11 cellular contexts compared by ENCODE assay signal in the genomic region with DNA sequence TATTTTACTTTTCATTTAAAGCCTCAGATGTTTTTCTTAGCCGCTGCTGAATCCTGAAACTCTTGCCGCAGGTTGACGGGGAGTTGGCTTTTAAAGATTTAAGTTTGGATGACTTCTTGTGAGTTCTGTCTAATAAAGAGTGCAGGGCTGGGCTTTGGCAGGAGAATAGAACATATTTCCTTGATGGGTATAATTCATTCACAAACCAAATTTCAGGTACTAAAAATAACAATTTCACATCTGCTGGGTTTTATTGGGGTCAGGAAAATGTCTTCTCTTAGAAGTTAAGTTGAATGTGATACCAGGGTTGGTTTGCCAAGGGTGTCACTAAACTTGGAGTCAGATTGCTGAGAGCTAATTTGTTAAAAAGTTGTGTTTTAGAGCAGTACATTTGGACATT. TPM values are rescaled to one million over a fixed set of nuclear protein-coding genes. Genes with fewer than 3 reads are reported as not detected.
DNase-seq lines count a peak whose midpoint lies in the region; ATAC-seq and TF ChIP-seq lines count a peak whose summit lies in the region.
"Had no signal": no experiment of that assay in that cellular context is flagged by ENCODE, and none has a peak within 500 bp of the region (broad histone marks: within the 10 kb centered on the region; RNA-seq: fewer than 3 reads in every experiment).

No MANE protein-coding gene starts in this region.

- peaks cover 19% of the 10 kb centered on the region; the same call in 1 of the 2 replicates for H3F3A ChIP-seq in PC-9 (ENCODE audit: insufficient read depth, low read depth)

- H3K36me3 ChIP-seq in HEK293 (ENCODE audit: control insufficient read depth in 2 of 2, insufficient read depth in 1 of 2, low read length in 2 of 2) (peaks cover 14 to 34% of the 10 kb centered on the region in 2 experiments), PC-9 (ENCODE audit: low read depth) (peaks cover 47% of the 10 kb centered on the region), esophagus squamous epithelium (peaks cover 0 to 48% (median 6%) of the 10 kb centered on the region in 3 donors), gastrocnemius medialis (peaks cover 0 to 10% of the 10 kb centered on the region in 2 donors)

- DNase-seq in PC-9 (no peak), esophagus squamous epithelium (lab: John Stamatoyannopoulos, UW) (no peak), gastrocnemius medialis (no peak), NCI-H748 treated with DMSO at 0.1 percent for 48 hours (lab: John Stamatoyannopoulos, UW) (no peak)
- DNase-seq: anterior cingulate cortex, H7, left lung, NCI-H1048 had no signal

- H3K27me3 ChIP-seq in PC-9 (ENCODE audit: insufficient read depth, low read depth): no peaks in the 10 kb centered on the region
- no peaks in the 10 kb centered on the region for H3K27me3 ChIP-seq in esophagus squamous epithelium
- H3K27me3 ChIP-seq in gastrocnemius medialis: no peaks in the 10 kb centered on the region
- H3K27me3 ChIP-seq: left lung had no signal

- intact Hi-C loops in PC-9 (cut with micrococcal nuclease; ENCODE audit: unreplicated experiment) (no loop called here), esophagus squamous epithelium (cut with DNase I) (no loop called here), gastrocnemius medialis (cut with DNase I; ENCODE audit: low total_unique reads) (no loop called here)

- TF ChIP-seq POLR2A in esophagus squamous epithelium (IDR thresholded peaks at IDR 0.05): no peak
- TF ChIP-seq POLR2A in gastrocnemius medialis (IDR thresholded peaks at IDR 0.05): no peak

- no peak overlapping the region for H2AFZ ChIP-seq in PC-9

- H3K4me2 ChIP-seq in PC-9: peak overlapping the region; percentile 34

- H3K79me2 ChIP-seq in PC-9 (ENCODE audit: low read depth): peaks cover 95% of the 10 kb centered on the region

- no peaks in the 10 kb centered on the region for H3K9me3 ChIP-seq in HEK293 (ENCODE audit: control insufficient read depth, insufficient read depth, low read depth, low read length)
- no peaks in the 10 kb centered on the region for H3K9me3 ChIP-seq in PC-9 (ENCODE audit: insufficient read depth, low read depth)
- no peaks in the 10 kb centered on the region for H3K9me3 ChIP-seq in esophagus squamous epithelium
- H3K9me3 ChIP-seq in gastrocnemius medialis: no peaks in the 10 kb centered on the region
- H3K9me3 ChIP-seq: left lung had no signal

- H4K20me1 ChIP-seq in PC-9 (ENCODE audit: insufficient read depth): peaks cover 81% of the 10 kb centered on the region

- POLR2A ChIA-PET in HEK293 (lab: Yijun Ruan, JAX) (no interaction called here), PC-9 (lab: Charles Lee; ENCODE audit: unreplicated experiment) (no interaction called here)

- peaks cover 18% of the 10 kb centered on the region for H3K4me1 ChIP-seq in HEK293 (ENCODE audit: control insufficient read depth, insufficient read depth, low read length)
- peaks cover 62% of the 10 kb centered on the region for H3K4me1 ChIP-seq in PC-9 (replicated peaks; ENCODE audit: insufficient read depth)
- H3K4me1 ChIP-seq in esophagus squamous epithelium: peaks cover 48 to 83% (median 64%) of the 10 kb centered on the region in 3 donors
- peaks cover 66 to 72% of the 10 kb centered on the region in 2 donors for H3K4me1 ChIP-seq in gastrocnemius medialis

- WGBS in esophagus squamous epithelium, 2 donors: 63 to 80% methylated on average over 1 to 3 of the region's 3 CpGs

- H3K27ac ChIP-seq in HEK293 (ENCODE audit: extremely low read depth, low read depth, low read length) (no peak overlapping the region), PC-9 (0 out of 2 replicates have a peak overlapping the region, but pooled peaks have one; percentile 21), esophagus squamous epithelium (peak overlapping the region in 3 of 4 donors; percentile 24 to 100 (median 79)), gastrocnemius medialis (peak overlapping the region; percentile 61 to 76 (median 72))

- BruUV-seq in PC-9 (replicated peaks; lab: Mats Ljungman, UMichigan): no TSS peak

- no peaks in the 10 kb centered on the region for H3K9me2 ChIP-seq in PC-9 (ENCODE audit: insufficient read depth)

- no peak for ATAC-seq in gastrocnemius medialis
- ATAC-seq in HG02623 (IDR thresholded peaks at IDR 0.05; ENCODE audit: unreplicated experiment): no peak
- no peak for ATAC-seq in GM21737 (IDR thresholded peaks at IDR 0.05; ENCODE audit: unreplicated experiment)
- ATAC-seq: left lung had no signal

- H3K4me3 ChIP-seq in HEK293 (ENCODE audit: low read depth, low read length): no peak overlapping the region
- no peak overlapping the region for H3K4me3 ChIP-seq in PC-9
- H3K4me3 ChIP-seq in esophagus squamous epithelium: peak overlapping the region in 2 of 4 donors; percentile 0 to 89
- H3K4me3 ChIP-seq in gastrocnemius medialis: peak overlapping the region in 2 of 4 donors; percentile 3 to 6
- H3K4me3 ChIP-seq: left lung had no signal

- CTCF ChIA-PET in HEK293 (lab: Yijun Ruan, JAX) (interaction anchor here (0.5 to 2.1 kb wide), 4 partner anchors 30 to 111 kb away, joined by 3 to 13 read pairs (median 7); no protein-coding TSS in a partner anchor), PC-9 (lab: Charles Lee) (interaction anchor here (0.6 kb wide), 1 partner anchor 15 kb away, joined by 3 read pairs; no protein-coding TSS in a partner anchor)

- in situ Hi-C loops in gastrocnemius medialis (cut with MboI; ENCODE audit: low sequenced_read_pairs in 4 of 4): no loop called here

- TF ChIP-seq CTCF in HEK293 (tag by site-specific recombination; IDR thresholded peaks at IDR 0.05) (no peak), PC-9 (conservative IDR thresholded peaks at IDR 0.05) (no peak), esophagus squamous epithelium (IDR thresholded peaks at IDR 0.05) (no peak), gastrocnemius medialis (IDR thresholded peaks at IDR 0.05 in 4 of 5, conservative IDR thresholded peaks at IDR 0.05 in 1 of 5) (no peak)

TF ChIP-seq in HEK293, 187 proteins besides CTCF, POLR2A, EP300 and RAD21:
- TF ChIP-seq ZNF654 (tag by site-specific recombination; IDR thresholded peaks at IDR 0.05; ENCODE audit: low read depth) (0 out of 2 replicates have a peak, but pooled peaks have one; percentile 1), HOXC10 (CRISPR knock-in tag; IDR thresholded peaks at IDR 0.05) (no peak)
- TF ChIP-seq, protein P1, sequence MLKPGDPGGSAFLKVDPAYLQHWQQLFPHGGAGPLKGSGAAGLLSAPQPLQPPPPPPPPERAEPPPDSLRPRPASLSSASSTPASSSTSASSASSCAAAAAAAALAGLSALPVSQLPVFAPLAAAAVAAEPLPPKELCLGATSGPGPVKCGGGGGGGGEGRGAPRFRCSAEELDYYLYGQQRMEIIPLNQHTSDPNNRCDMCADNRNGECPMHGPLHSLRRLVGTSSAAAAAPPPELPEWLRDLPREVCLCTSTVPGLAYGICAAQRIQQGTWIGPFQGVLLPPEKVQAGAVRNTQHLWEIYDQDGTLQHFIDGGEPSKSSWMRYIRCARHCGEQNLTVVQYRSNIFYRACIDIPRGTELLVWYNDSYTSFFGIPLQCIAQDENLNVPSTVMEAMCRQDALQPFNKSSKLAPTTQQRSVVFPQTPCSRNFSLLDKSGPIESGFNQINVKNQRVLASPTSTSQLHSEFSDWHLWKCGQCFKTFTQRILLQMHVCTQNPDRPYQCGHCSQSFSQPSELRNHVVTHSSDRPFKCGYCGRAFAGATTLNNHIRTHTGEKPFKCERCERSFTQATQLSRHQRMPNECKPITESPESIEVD (tag by site-specific recombination; IDR thresholded peaks at IDR 0.05): peak; percentile 95

RNA-seq across cellular contexts. Expression of gene SP1, which starts 9.7 kb away (rescaled TPM):
- total RNA-seq in PC-9 (2021) (72.9 and 118 TPM in 2 replicates), esophagus squamous epithelium (10 to 100 TPM; 58.2 to 78.4 (median 62.0) TPM), gastrocnemius medialis (10 to 100 TPM; 44.9 to 61.9 (median 48.0) TPM)

RNA-seq across cellular contexts. Expression of gene AMHR2, which starts 34.0 kb away (rescaled TPM):
- total RNA-seq in PC-9 (2021) (not detected in 2 replicates), esophagus squamous epithelium (under 1 TPM in 1 of 4 donors, not detected in 3; 0.76 TPM), gastrocnemius medialis (1 to 10 TPM in 2 of 4 donors, not detected in 2; 1.0 to 1.4 TPM)

RNA-seq across cellular contexts. Expression of gene PRR13, which starts 51.8 kb away (rescaled TPM):
- total RNA-seq in PC-9 (2021): 138 and 203 TPM in 2 replicates
- total RNA-seq in esophagus squamous epithelium: 10 to 100 TPM; 24.9 to 72.9 (median 51.1) TPM
- total RNA-seq in gastrocnemius medialis: 10 to 100 TPM; 40.3 to 90.4 (median 74.2) TPM

RNA-seq across cellular contexts. Expression of gene SP7, which starts 53.5 kb away (rescaled TPM):
- not detected in 2 replicates for total RNA-seq in PC-9 (2021)
- not detected for total RNA-seq in esophagus squamous epithelium
- total RNA-seq in gastrocnemius medialis: not detected
